In genomic region chrX:106042296-106042695, GRCh38 we compare ENCODE assay signal across 28 cellular contexts. TPM values are rescaled to one million over a fixed set of nuclear protein-coding genes. Genes with fewer than 3 reads are reported as not detected.
"Had no signal": no experiment of that assay in that cellular context is flagged by ENCODE, and none has a peak within 500 bp of the region (broad histone marks: within the 10 kb centered on the region; RNA-seq: fewer than 3 reads in every experiment).

No MANE protein-coding gene starts in this region.

- H3K4me3 ChIP-seq: cardiac muscle cell, Peyer's patch, SJSA1 had no signal

- H3K36me3 ChIP-seq: cardiac muscle cell, Peyer's patch, SJSA1 had no signal

- DNase-seq: activated CD4-positive, alpha-beta memory T cell treated with anti-CD3 and anti-CD28 coated beads for 36 hours; activated CD4-positive, alpha-beta T cell treated with anti-CD3 and anti-CD28 coated beads for 36 hours; activated CD4-positive, alpha-beta T cell treated with anti-CD3 and anti-CD28 coated beads, Interleukin-2, amount 10 ng/mL, durations not matched to agents 7 days and 5 days; activated CD8-positive, alpha-beta memory T cell treated with anti-CD3 and anti-CD28 coated beads, Interleukin-2, amount 50 U/mL, for 4 hours; activated gamma-delta T cell treated with Interleukin-2 at 50 U/mL for 16 hours; activated naive CD4-positive, alpha-beta T cell treated with anti-CD3 and anti-CD28 coated beads, Interleukin-2, amount 10 ng/mL, durations not matched to agents 7 days and 5 days; activated naive CD8-positive, alpha-beta T cell treated with anti-CD3 and anti-CD28 coated beads, Interleukin-2, amount 50 U/mL, for 24 hours; activated T-cell treated with anti-CD3 and anti-CD28 coated beads for 4 hours; activated T-cell treated with anti-CD3 and anti-CD28 coated beads, Interleukin-2, amount 50 U/mL, for 4 hours; anterior cingulate cortex; NCI-H1105; NCI-H1417 treated with DMSO at 0.1 percent for 48 hours; NCI-H1694; NCI-H1930; NCI-H2081 treated with DMSO at 0.1 percent for 48 hours; NCI-H345; NCI-H524 treated with DMSO at 0.1 percent for 48 hours; Peyer's patch; RPMI8226; SHP77 treated with DMSO at 0.1 percent for 48 hours; SK-N-SH had no signal

- H3K9ac ChIP-seq: SK-N-SH had no signal

- H3K4me1 ChIP-seq: Peyer's patch, SJSA1 had no signal

- H3K27me3 ChIP-seq: cardiac muscle cell, Peyer's patch, SJSA1 had no signal

- H3K27ac ChIP-seq: cardiac muscle cell, Peyer's patch, SJSA1 had no signal

- H3K4me2 ChIP-seq: SK-N-SH had no signal

- H3K9me3 ChIP-seq: Peyer's patch, SJSA1, SK-N-SH had no signal

RNA-seq across cellular contexts. Expression of gene SERPINA7, which starts 3.8 kb away (rescaled TPM):
- total RNA-seq: activated CD4-positive, alpha-beta memory T cell treated with anti-CD3 and anti-CD28 coated beads for 36 hours; activated CD4-positive, alpha-beta T cell treated with anti-CD3 and anti-CD28 coated beads for 36 hours; activated CD4-positive, alpha-beta T cell treated with anti-CD3 and anti-CD28 coated beads, Interleukin-2, amount 10 ng/mL, durations not matched to agents 7 days and 5 days; activated T-cell treated with anti-CD3 and anti-CD28 coated beads, Interleukin-2, amount 50 U/mL, for 4 hours; activated T-helper 1 cell treated with anti-CD3 and anti-CD28 coated beads, Interleukin-12 subunit alpha, Interleukin-12 subunit beta, Interleukin-2, Interleukin-4 antibody, amounts not matched to agents 30 ng/mL and 10 ng/mL and 1 ng/mL, durations not matched to agents 14 hours and 24 hours and 36 hours; cardiac muscle cell; chondrocyte; MCF 10A; NCI-H460; Peyer's patch; SJSA1; WTC11 had no signal
- polyA plus RNA-seq: cardiac muscle cell, SK-N-SH had no signal
